21 cellular contexts compared by ENCODE assay signal in the genomic region with DNA sequence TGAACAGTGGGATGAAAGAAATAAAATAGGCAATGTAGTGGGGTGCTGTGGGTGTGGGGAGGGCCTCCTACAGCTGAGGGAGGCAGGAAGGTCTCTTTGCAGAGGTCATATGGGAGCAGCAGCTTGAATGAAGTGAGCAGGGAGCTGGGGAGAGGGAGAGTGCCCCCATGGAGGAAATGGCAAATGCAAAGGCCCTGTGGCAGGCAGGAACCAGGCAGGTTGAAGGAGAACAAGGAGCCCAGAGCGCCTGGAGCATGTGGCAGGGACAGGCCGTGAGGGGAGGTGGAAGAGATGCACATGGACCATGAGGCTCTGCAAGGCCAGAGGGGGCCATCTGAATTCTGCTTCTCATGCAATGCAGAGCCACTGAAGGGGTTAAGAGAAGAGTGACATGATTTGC.
"Had no signal": no experiment of that assay in that cellular context is flagged by ENCODE, and none has a peak within 500 bp of the region (broad histone marks: within the 10 kb centered on the region; RNA-seq: fewer than 3 reads in every experiment).

No MANE protein-coding gene starts in this region.

- H3K4me3 Mint-ChIP-seq: IgD-negative memory B cell had no signal

- H3K27me3 ChIP-seq: SJCRH30 had no signal

- H3K4me3 ChIP-seq: K562, SJCRH30 had no signal

- H3K27ac ChIP-seq: KMS-11, RWPE1, SJCRH30 had no signal

- H3K9me3 ChIP-seq: SJCRH30 had no signal

- DNase-seq: Kasumi-1, MM.1S, NCI-H1092 treated with DMSO at 0.1 percent for 48 hours, NCI-H1436, NCI-H187, NCI-H2029, NCI-H2081 treated with DMSO at 0.1 percent for 48 hours, NCI-H2171, NCI-H226, NCI-H446, NCI-H510A, NCI-H524 treated with DMSO at 0.1 percent for 48 hours, NCI-H69, NCI-H774, PC-3, SHP77, SJCRH30 had no signal

- H3K4me2 ChIP-seq: KMS-11 had no signal

- H3K9ac ChIP-seq: KMS-11 had no signal

- H3K27ac Mint-ChIP-seq: IgD-negative memory B cell had no signal

- H3K4me1 ChIP-seq: SJCRH30 had no signal

- H3K36me3 Mint-ChIP-seq: IgD-negative memory B cell had no signal

- H3K36me3 ChIP-seq: SJCRH30 had no signal

- H3K4me1 Mint-ChIP-seq: IgD-negative memory B cell had no signal
